Comparison of ENCODE assay signal across 8 cellular contexts in genomic region chr19:41563847-41564514, GRCh38. TPM values are rescaled to one million over a fixed set of nuclear protein-coding genes. Genes with fewer than 3 reads are reported as not detected.
DNase-seq lines count a peak whose midpoint lies in the region; ATAC-seq, FAIRE-seq and TF ChIP-seq lines count a peak whose summit lies in the region.

No MANE protein-coding gene starts in this region.

- BruUV-seq in OCI-LY7 (replicated peaks; lab: Mats Ljungman, UMichigan): no TSS peak

- POLR2A ChIA-PET in OCI-LY7 (lab: Charles Lee): interaction anchor here (0.6 to 1.2 kb wide), 4 partner anchors 9 to 65 kb away, joined by 3 to 6 read pairs (median 4); no protein-coding TSS in a partner anchor

- H3K4me3 ChIP-seq in OCI-LY7 (ENCODE audit: low read depth, low read length, poor library complexity, severe bottlenecking): no peak overlapping the region
- H3K4me3 ChIP-seq in neural progenitor cell: no peak overlapping the region
- no peak overlapping the region for H3K4me3 ChIP-seq in H7 (ENCODE audit: insufficient read depth, low read depth, low read length)

- no peak overlapping the region for H2AFZ ChIP-seq in OCI-LY7 (ENCODE audit: low read length)
- no peak overlapping the region for H2AFZ ChIP-seq in neural progenitor cell (replicated peaks)

- H3K36me3 ChIP-seq in OCI-LY7 (ENCODE audit: insufficient read depth, low read length) (peaks cover 43% of the 10 kb centered on the region), neural progenitor cell (no peaks in the 10 kb centered on the region), H7 (replicated peaks; ENCODE audit: control insufficient read depth, insufficient read depth, low read length) (no peaks in the 10 kb centered on the region)

- FAIRE-seq in frontal cortex (lab: Jason Lieb, UNC): no peak

- H3K4me2 ChIP-seq in OCI-LY7 (ENCODE audit: low read length): peak overlapping the region; percentile 51; the same call in 1 of the 2 replicates
- peak overlapping the region; percentile 38 for H3K4me2 ChIP-seq in neural progenitor cell

- H3F3A ChIP-seq in neural progenitor cell (ENCODE audit: low read depth): no peaks in the 10 kb centered on the region

- H3K27me3 Mint-ChIP-seq in activated naive CD8-positive, alpha-beta T cell treated with anti-CD3 and anti-CD28 coated beads, Interleukin-2, amount 50 U/mL, for 24 hours: no peaks in the 10 kb centered on the region
- peaks cover 11% of the 10 kb centered on the region for H3K27me3 Mint-ChIP-seq in neural progenitor cell (ENCODE audit: insufficient read depth, low read depth)

- DNase-seq in OCI-LY7 (ENCODE audit: low spot score): no peak
- peak; percentile 51 for DNase-seq in activated naive CD8-positive, alpha-beta T cell treated with anti-CD3 and anti-CD28 coated beads, Interleukin-2, amount 50 U/mL, for 24 hours
- peak; percentile 9 for DNase-seq in neural progenitor cell (ENCODE audit: low spot score)
- DNase-seq in glomerular visceral epithelial cell (ENCODE audit: extremely low spot score): no peak
- no peak for DNase-seq in NCI-H226
- no peak for DNase-seq in H7
- DNase-seq in frontal cortex (ENCODE audit: low spot score in 2 of 2): no peak

- H3K9me3 ChIP-seq in OCI-LY7 (ENCODE audit: low read length): no peaks in the 10 kb centered on the region
- no peaks in the 10 kb centered on the region for H3K9me3 ChIP-seq in neural progenitor cell (ENCODE audit: low read depth)

- peaks cover 64% of the 10 kb centered on the region for H3K4me1 Mint-ChIP-seq in activated naive CD8-positive, alpha-beta T cell treated with anti-CD3 and anti-CD28 coated beads, Interleukin-2, amount 50 U/mL, for 24 hours
- H3K4me1 Mint-ChIP-seq in neural progenitor cell: no peaks in the 10 kb centered on the region

- no peak overlapping the region for H3K9ac ChIP-seq in neural progenitor cell

- H3K4me1 ChIP-seq in OCI-LY7 (ENCODE audit: insufficient read depth, low read length, poor library complexity, severe bottlenecking) (peaks cover 37% of the 10 kb centered on the region), neural progenitor cell (no peaks in the 10 kb centered on the region)

- H3K27ac ChIP-seq in OCI-LY7 (ENCODE audit: low read depth, low read length, poor library complexity, severe bottlenecking) (no peak overlapping the region), neural progenitor cell (no peak overlapping the region)

- intact Hi-C loops in OCI-LY7 (cut with micrococcal nuclease; ENCODE audit: unreplicated experiment): loop anchor here (1.0 kb wide), 3 partner anchors 22 to 115 kb away; no protein-coding TSS in a partner anchor

- H3K9me2 ChIP-seq in OCI-LY7 (ENCODE audit: insufficient read depth, low read length): no peaks in the 10 kb centered on the region

- peak overlapping the region; percentile 79 for H3K4me3 Mint-ChIP-seq in activated naive CD8-positive, alpha-beta T cell treated with anti-CD3 and anti-CD28 coated beads, Interleukin-2, amount 50 U/mL, for 24 hours
- H3K4me3 Mint-ChIP-seq in neural progenitor cell: peak overlapping the region; percentile 41

- H3K79me2 ChIP-seq in OCI-LY7 (ENCODE audit: insufficient read depth, low read depth, low read length): 0 out of 2 replicates have a peak, but pooled peaks cover 9% of the 10 kb centered on the region
- no peaks in the 10 kb centered on the region for H3K79me2 ChIP-seq in neural progenitor cell (ENCODE audit: low read depth)

- TF ChIP-seq CTCF in OCI-LY7 (conservative IDR thresholded peaks at IDR 0.05; ENCODE audit: low read length) (no peak), neural progenitor cell (IDR thresholded peaks at IDR 0.05) (no peak)

- H3K9me3 Mint-ChIP-seq in activated naive CD8-positive, alpha-beta T cell treated with anti-CD3 and anti-CD28 coated beads, Interleukin-2, amount 50 U/mL, for 24 hours: no peaks in the 10 kb centered on the region
- H3K9me3 Mint-ChIP-seq in neural progenitor cell: peaks cover 2% of the 10 kb centered on the region

- ATAC-seq in GM19035 (IDR thresholded peaks at IDR 0.05; ENCODE audit: unreplicated experiment): peak; percentile 16
- ATAC-seq in activated naive CD8-positive, alpha-beta T cell treated with anti-CD3 and anti-CD28 coated beads, Interleukin-2, amount 50 U/mL, for 24 hours: peak; percentile 75

- CTCF ChIA-PET in OCI-LY7 (lab: Charles Lee; ENCODE audit: unreplicated experiment): interaction anchor here (1.0 to 1.2 kb wide), 3 partner anchors 30 to 115 kb away, joined by 3 to 5 read pairs (median 3); no protein-coding TSS in a partner anchor

- H3K27me3 ChIP-seq in neural progenitor cell: peaks cover 71% of the 10 kb centered on the region
- peaks cover 25% of the 10 kb centered on the region for H3K27me3 ChIP-seq in H7 (ENCODE audit: control insufficient read depth, insufficient read depth, low read length)

- no peaks in the 10 kb centered on the region for H4K20me1 ChIP-seq in OCI-LY7 (ENCODE audit: insufficient read depth, low read length)
- H4K20me1 ChIP-seq in neural progenitor cell (ENCODE audit: low read depth): no peaks in the 10 kb centered on the region

- H3K27ac Mint-ChIP-seq in activated naive CD8-positive, alpha-beta T cell treated with anti-CD3 and anti-CD28 coated beads, Interleukin-2, amount 50 U/mL, for 24 hours: peak overlapping the region; percentile 46
- no peak overlapping the region for H3K27ac Mint-ChIP-seq in neural progenitor cell

- peaks cover 11% of the 10 kb centered on the region for H3K36me3 Mint-ChIP-seq in activated naive CD8-positive, alpha-beta T cell treated with anti-CD3 and anti-CD28 coated beads, Interleukin-2, amount 50 U/mL, for 24 hours (ENCODE audit: low read depth)
- H3K36me3 Mint-ChIP-seq in neural progenitor cell: no peaks in the 10 kb centered on the region

RNA-seq across cellular contexts. Expression of gene CEACAM21, which starts 12.0 kb away (rescaled TPM):
- total RNA-seq in OCI-LY7 (2014; rRNA removed; shearing (Covaris generic)): 25.9 and 40.8 TPM in 2 replicates
- 52.5 and 56.0 TPM in 2 replicates for total RNA-seq in OCI-LY7 (2022)
- total RNA-seq in neural progenitor cell (ENCODE audit: low replicate concordance): 0.19 TPM in 1 of 2 replicates, not detected in the other
- not detected in 2 replicates for total RNA-seq in H7 (2014; rRNA removed; shearing (Covaris generic))
- total RNA-seq in frontal cortex: 1.2 TPM

Comparison
In these comparisons a context has a peak if more than half of its experiments do, and no peak if none do; other contexts are left out.
1. DNase-seq: peak in activated naive CD8-positive, alpha-beta T cell treated with anti-CD3 and anti-CD28 coated beads, Interleukin-2, amount 50 U/mL, for 24 hours (single experiment) and neural progenitor cell (single experiment); none in OCI-LY7 (single experiment), glomerular visceral epithelial cell (single experiment), NCI-H226 (single experiment), H7 (single experiment) and frontal cortex (0 of 2).
2. RNA of gene CEACAM21, which starts 12.0 kb away (total RNA-seq): 25.9 to 56.0 TPM in OCI-LY7; 1.2 TPM in frontal cortex (single experiment), 0.19 TPM in neural progenitor cell and not detected in H7; every median in the first group is over 10 times any median in the second.